ENCODE assay signal across 8 cellular contexts in the genomic region with DNA sequence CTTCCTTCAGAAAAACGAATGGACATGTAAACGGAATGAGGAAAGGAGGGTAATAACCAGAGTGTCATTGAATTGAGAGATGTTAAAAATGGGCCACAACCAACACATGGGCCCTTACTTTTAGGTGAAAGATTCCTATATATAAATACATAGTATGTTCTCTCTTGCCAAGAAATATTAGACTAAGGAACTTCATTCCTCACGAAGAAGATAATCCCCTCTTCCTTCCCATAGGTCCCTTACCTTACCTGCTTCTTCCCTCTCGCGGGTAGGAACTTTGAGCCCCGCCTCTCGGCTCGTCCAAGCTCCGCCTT. TPM values are rescaled to one million over a fixed set of nuclear protein-coding genes. Genes with fewer than 3 reads are reported as not detected.
DNase-seq lines count a peak whose midpoint lies in the region; ATAC-seq and TF ChIP-seq lines count a peak whose summit lies in the region.

No MANE protein-coding gene starts in this region.

- H3K36me3 ChIP-seq in SU-DHL-6 (ENCODE audit: low read length) (no peaks in the 10 kb centered on the region), prostate gland (no peaks in the 10 kb centered on the region)

- intact Hi-C loops in prostate gland (cut with DNase I): no loop called here

- H2AFZ ChIP-seq in SU-DHL-6 (ENCODE audit: low read depth, low read length, severe bottlenecking): peak overlapping the region; percentile 87

- no peaks in the 10 kb centered on the region for H3K27me3 ChIP-seq in SU-DHL-6 (ENCODE audit: low read length)
- H3K27me3 ChIP-seq in prostate gland (replicated peaks; ENCODE audit: insufficient read depth): no peaks in the 10 kb centered on the region

- peaks cover 14% of the 10 kb centered on the region; the same call in 1 of the 2 replicates for H3F3A ChIP-seq in SU-DHL-6 (ENCODE audit: insufficient read depth)

- TF ChIP-seq CTCF in GM12865 (IDR thresholded peaks at IDR 0.05; ENCODE audit: insufficient read depth, low read depth, low read length, missing control alignments) (no peak), SU-DHL-6 (IDR thresholded peaks at IDR 0.05; ENCODE audit: insufficient read depth, low read length, poor library complexity, severe bottlenecking) (no peak), fibroblast of the aortic adventitia (IDR thresholded peaks at IDR 0.05; ENCODE audit: insufficient read depth, low read length) (no peak), prostate gland (IDR thresholded peaks at IDR 0.05) (no peak)

- no peak for TF ChIP-seq POLR2A in prostate gland (IDR thresholded peaks at IDR 0.05)

- ATAC-seq in esophagus mucosa: no peak
- no peak for ATAC-seq in HG02970 (IDR thresholded peaks at IDR 0.05; ENCODE audit: low FRiP score, unreplicated experiment)

- WGBS in prostate gland: 1% methylated on average over 9 of the region's 9 CpGs

- H3K4me2 ChIP-seq in SU-DHL-6 (ENCODE audit: low read depth, low read length, poor library complexity, severe bottlenecking): peak overlapping the region; percentile 68

- H3K4me1 ChIP-seq in prostate gland (replicated peaks): no peaks in the 10 kb centered on the region

- peak overlapping the region; percentile 74 for H3K9ac ChIP-seq in SU-DHL-6 (ENCODE audit: low read length)

- H4K20me1 ChIP-seq in SU-DHL-6 (ENCODE audit: low read depth, low read length): no peaks in the 10 kb centered on the region

- DNase-seq in GM12865 (ENCODE audit: low read depth) (no peak), fibroblast of the aortic adventitia (ENCODE audit: low read depth) (no peak), prostate gland (ENCODE audit: low spot score) (no peak), CD1c-positive myeloid dendritic cell (ENCODE audit: extremely low spot score) (no peak)
- no peak for DNase-seq in stimulated activated CD4-positive, alpha-beta T cell treated with anti-CD3 and anti-CD28 coated beads, Interleukin-4, amount 100 ng/mL, for 1 hour

- H3K9me2 ChIP-seq in SU-DHL-6 (replicated peaks; ENCODE audit: insufficient read depth, low read length): no peaks in the 10 kb centered on the region

- H3K9me3 ChIP-seq in SU-DHL-6 (ENCODE audit: insufficient read depth, low read length) (no peaks in the 10 kb centered on the region), prostate gland (no peaks in the 10 kb centered on the region)

- H3K79me2 ChIP-seq in SU-DHL-6 (ENCODE audit: insufficient read depth, low read length): 0 out of 2 replicates have a peak, but pooled peaks cover 9% of the 10 kb centered on the region

- H3K4me3 ChIP-seq in GM12865 (ENCODE audit: low read depth, low read length) (peak overlapping the region; percentile 85), SU-DHL-6 (ENCODE audit: insufficient read depth, low read length, poor library complexity, severe bottlenecking) (peak overlapping the region; percentile 69), fibroblast of the aortic adventitia (ENCODE audit: low read depth, low read length) (peak overlapping the region; percentile 96), prostate gland (peak overlapping the region; percentile 90 to 97)

- no peak overlapping the region for H3K27ac ChIP-seq in SU-DHL-6 (ENCODE audit: low read depth, low read length)
- no peak overlapping the region for H3K27ac ChIP-seq in prostate gland

RNA-seq across cellular contexts. Expression of a gene that starts 0.3 kb away (rescaled TPM):
- 3.5 and 4.8 TPM in 2 replicates for total RNA-seq in fibroblast of the aortic adventitia (ENCODE audit: low replicate concordance)
- 10 to 100 TPM; 10.7 to 27.0 TPM for total RNA-seq in prostate gland
- 10.0 TPM for total RNA-seq in esophagus mucosa

RNA-seq across cellular contexts. Expression of a gene that starts 0.7 kb away (rescaled TPM):
- total RNA-seq in fibroblast of the aortic adventitia (ENCODE audit: low replicate concordance) (0.09 TPM in 1 of 2 replicates, not detected in the other), prostate gland (1 to 10 TPM in 1 of 2 donors, under 1 TPM in 1; 0.50 to 7.3 TPM), esophagus mucosa (0.84 TPM)
